2 cellular contexts compared by ENCODE assay signal in genomic region chr12:54131641-54132280, GRCh38.
TF ChIP-seq lines count a peak whose summit lies in the region.

No MANE protein-coding gene starts in this region.

TF ChIP-seq in liver, 16 proteins besides CTCF, POLR2A, EP300 and RAD21:
- TF ChIP-seq NR2F2 (IDR thresholded peaks at IDR 0.05) (peak; percentile 34), RXRA (IDR thresholded peaks at IDR 0.05) (peak; percentile 81 to 89), TAF1 (conservative IDR thresholded peaks at IDR 0.05) (no peak), JUND (IDR thresholded peaks at IDR 0.05) (no peak)
TF ChIP-seq in liver: peak in this region for 2.

TF ChIP-seq in HepG2, 621 proteins besides CTCF, POLR2A, EP300 and RAD21:
- TF ChIP-seq RAD51 (IDR thresholded peaks at IDR 0.05; ENCODE audit: borderline replicate concordance), result no peak
- TF ChIP-seq GFI1 (CRISPR knock-in tag; IDR thresholded peaks at IDR 0.05; ENCODE audit: borderline replicate concordance), result no peak
- no peak for TF ChIP-seq ATM (IDR thresholded peaks at IDR 0.05; ENCODE audit: borderline replicate concordance)
- no peak for TF ChIP-seq AHDC1 (CRISPR knock-in tag; IDR thresholded peaks at IDR 0.05; ENCODE audit: borderline replicate concordance)
